In genomic region chr17:57226793-57227192, GRCh38 we compare ENCODE assay signal across 24 cellular contexts.
"Had no signal": no experiment of that assay in that cellular context is flagged by ENCODE, and none has a peak within 500 bp of the region (broad histone marks: within the 10 kb centered on the region; RNA-seq: fewer than 3 reads in every experiment).

No MANE protein-coding gene starts in this region.

- DNase-seq: activated CD4-positive, CD25-positive, alpha-beta regulatory T cell treated with anti-CD3 and anti-CD28 coated beads, Interleukin-2, amount 50 U/mL, for 72 hours; activated gamma-delta T cell treated with Interleukin-2 at 50 U/mL for 16 hours; activated T-cell treated with anti-CD3 and anti-CD28 coated beads, Interleukin-2, amount 50 U/mL, for 1 hour; aorta; caudate nucleus; effector memory CD4-positive, alpha-beta T cell; hippocampal formation; left ventricle myocardium inferior; mammary epithelial cell; midbrain; nephron progenitor cell; pancreas; stimulated activated CD4-positive, alpha-beta T cell treated with anti-CD3 and anti-CD28 coated beads, Interleukin-2, amount 100 ng/mL, for 48 hours; stimulated activated naive CD4-positive, alpha-beta T cell; T-helper 1 cell; T-helper 9 cell; testis; trophoblast cell; WERI-Rb-1 had no signal

- H3K4me3 ChIP-seq: esophagus muscularis mucosa, left ventricle myocardium inferior, pancreas, smooth muscle cell, testis, vagina had no signal

- H3K4me2 ChIP-seq: smooth muscle cell had no signal

- ATAC-seq: pancreas, sciatic nerve had no signal

- H3K9me3 ChIP-seq: pancreas, testis had no signal

- H3K27ac ChIP-seq: esophagus muscularis mucosa, left ventricle myocardium inferior, pancreas, testis, vagina, WERI-Rb-1 had no signal

- H3K4me1 ChIP-seq: esophagus muscularis mucosa, left ventricle myocardium inferior, pancreas, testis, vagina had no signal

- H3K27me3 ChIP-seq: pancreas, testis, vagina had no signal

- H3K36me3 ChIP-seq: esophagus muscularis mucosa, left ventricle myocardium inferior, pancreas, vagina, WERI-Rb-1 had no signal

- FAIRE-seq: frontal cortex, pancreas had no signal
